ENCODE assay signal across 16 cellular contexts in the genomic region with DNA sequence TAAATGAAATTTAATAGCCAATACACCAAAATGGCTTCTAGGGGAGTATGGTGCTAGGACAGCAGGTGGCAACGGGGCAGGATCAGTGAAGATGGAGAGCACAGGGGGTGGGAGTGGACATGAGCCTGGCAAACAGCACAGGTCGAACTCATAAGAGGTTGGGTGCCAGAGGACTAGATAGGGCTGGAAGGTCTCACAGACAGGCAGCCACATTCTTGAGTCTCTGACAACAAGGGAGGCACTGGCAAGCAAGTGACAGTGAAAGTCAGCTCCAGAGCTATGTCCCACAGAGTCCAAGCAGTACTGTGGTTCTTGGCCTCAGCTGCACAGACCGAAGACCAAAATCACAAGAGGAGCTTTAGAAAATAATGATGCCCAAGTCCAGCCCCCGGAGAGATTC.
DNase-seq lines count a peak whose midpoint lies in the region; ATAC-seq and TF ChIP-seq lines count a peak whose summit lies in the region.
"Had no signal": no experiment of that assay in that cellular context is flagged by ENCODE, and none has a peak within 500 bp of the region (broad histone marks: within the 10 kb centered on the region; RNA-seq: fewer than 3 reads in every experiment).

No MANE protein-coding gene starts in this region.

- H3K27ac ChIP-seq in left ventricle myocardium inferior (replicated peaks) (peak overlapping the region; percentile 63), trophoblast cell (ENCODE audit: low read depth, low read length) (no peak overlapping the region), upper lobe of right lung (no peak overlapping the region)
- H3K27ac ChIP-seq: BLaER1 had no signal

- H3K14ac ChIP-seq in trophoblast cell (ENCODE audit: low read length), result no peak overlapping the region

- no CpG with 5 or more reads among the region's 4 CpGs for WGBS in trophoblast cell (ENCODE audit: extremely low coverage, insufficient coverage, insufficient read length)

- H3K27me3 ChIP-seq in left ventricle myocardium inferior (ENCODE audit: low read depth) (no peaks in the 10 kb centered on the region), trophoblast cell (ENCODE audit: insufficient read depth, low read length) (no peaks in the 10 kb centered on the region), upper lobe of right lung (no peaks in the 10 kb centered on the region)
- H3K27me3 ChIP-seq: BLaER1 had no signal

- H3K79me1 ChIP-seq in trophoblast cell (ENCODE audit: low read length), result no peaks in the 10 kb centered on the region

- intact Hi-C loops in Right ventricle myocardium inferior (cut with DNase I), result loop anchor here (5.0 kb wide), 1 partner anchor 34 kb away; no protein-coding TSS in a partner anchor
- intact Hi-C loops in cardiac septum (cut with DNase I), result no loop called here
- intact Hi-C loops in left ventricle myocardium inferior (cut with micrococcal nuclease), result no loop called here
- intact Hi-C loops in upper lobe of right lung (cut with DNase I), result no loop called here

- H4K12ac ChIP-seq in trophoblast cell (ENCODE audit: low read depth, low read length), result no peak overlapping the region

- H3K23ac ChIP-seq in trophoblast cell (ENCODE audit: low read length), result peak overlapping the region; percentile 82

- H4K8ac ChIP-seq in trophoblast cell (ENCODE audit: low read depth, low read length), result no peak overlapping the region

- H3K4ac ChIP-seq in trophoblast cell (ENCODE audit: low read depth, low read length), result no peak overlapping the region

- ATAC-seq in Right ventricle myocardium inferior, result peak; percentile 93
- peak; percentile 41 for ATAC-seq in upper lobe of right lung
- ATAC-seq in GM18858 (IDR thresholded peaks at IDR 0.05; ENCODE audit: unreplicated experiment), result no peak
- ATAC-seq: GM23338 had no signal

- no peak overlapping the region for H3K4me2 ChIP-seq in trophoblast cell (ENCODE audit: low read length)
- H3K4me2 ChIP-seq: BLaER1, GM23338 had no signal

- no peak overlapping the region for H3K9ac ChIP-seq in trophoblast cell (ENCODE audit: low read length)
- H3K9ac ChIP-seq: BLaER1 had no signal

- H3K9me3 ChIP-seq in left ventricle myocardium inferior (replicated peaks) (no peaks in the 10 kb centered on the region), trophoblast cell (ENCODE audit: insufficient read depth, low read depth, low read length) (no peaks in the 10 kb centered on the region), upper lobe of right lung (no peaks in the 10 kb centered on the region)
- H3K9me3 ChIP-seq: BLaER1 had no signal

- DNase-seq in Right ventricle myocardium inferior (ENCODE audit: missing footprints) (no peak), cardiac septum (ENCODE audit: low spot score) (no peak), left ventricle myocardium inferior (peak; percentile 36), trophoblast cell (no peak), upper lobe of right lung (no peak), NCI-H226 (no peak), globus pallidus (ENCODE audit: low spot score) (no peak)
- DNase-seq: 8988T; AML-193; Calu3; CD4-positive, CD25-positive, alpha-beta regulatory T cell; DMS 273 treated with DMSO at 0.1 percent for 48 hours; H7 had no signal

- H3K4me3 ChIP-seq in left ventricle myocardium inferior, result no peak overlapping the region
- H3K4me3 ChIP-seq in trophoblast cell (ENCODE audit: low read depth, low read length), result no peak overlapping the region
- H3K4me3 ChIP-seq in upper lobe of right lung, result no peak overlapping the region
- H3K4me3 ChIP-seq: BLaER1, GM23338 had no signal

- no peaks in the 10 kb centered on the region for H3K79me2 ChIP-seq in trophoblast cell (ENCODE audit: control insufficient read depth, insufficient read depth, low read length, poor library complexity)

- H4K91ac ChIP-seq in trophoblast cell (ENCODE audit: low read depth, low read length), result no peak overlapping the region

- no peak overlapping the region for H2BK120ac ChIP-seq in trophoblast cell (ENCODE audit: insufficient read depth, low read length, poor library complexity)

- TF ChIP-seq CTCF in left ventricle myocardium inferior (IDR thresholded peaks at IDR 0.05; ENCODE audit: borderline replicate concordance) (no peak), upper lobe of right lung (IDR thresholded peaks at IDR 0.05) (no peak)

- H3K18ac ChIP-seq in trophoblast cell (ENCODE audit: low read length), result no peak overlapping the region

- no peak overlapping the region for H2BK5ac ChIP-seq in trophoblast cell (ENCODE audit: low read depth, low read length, poor library complexity)

- no peak overlapping the region for H2BK12ac ChIP-seq in trophoblast cell (ENCODE audit: low read length)

- H2AK5ac ChIP-seq in trophoblast cell (ENCODE audit: low read length), result no peak overlapping the region

- H3K36me3 ChIP-seq in left ventricle myocardium inferior, result peaks cover 45% of the 10 kb centered on the region
- no peaks in the 10 kb centered on the region for H3K36me3 ChIP-seq in trophoblast cell (ENCODE audit: control insufficient read depth in 1 of 2, insufficient read depth in 2 of 2, low read length in 2 of 2)
- peaks cover 36% of the 10 kb centered on the region for H3K36me3 ChIP-seq in upper lobe of right lung

- no peak overlapping the region for H2AFZ ChIP-seq in trophoblast cell (ENCODE audit: insufficient read depth, low read length, poor library complexity)
- H2AFZ ChIP-seq: GM23338 had no signal

- peaks cover 50% of the 10 kb centered on the region for H3K4me1 ChIP-seq in left ventricle myocardium inferior
- H3K4me1 ChIP-seq in trophoblast cell (ENCODE audit: control insufficient read depth in 1 of 2, insufficient read depth in 2 of 2, low read length in 2 of 2), result no peaks in the 10 kb centered on the region
- H3K4me1 ChIP-seq in upper lobe of right lung, result no peaks in the 10 kb centered on the region
- H3K4me1 ChIP-seq: BLaER1 had no signal
